Comparison of ENCODE assay signal across 8 cellular contexts in the genomic region with DNA sequence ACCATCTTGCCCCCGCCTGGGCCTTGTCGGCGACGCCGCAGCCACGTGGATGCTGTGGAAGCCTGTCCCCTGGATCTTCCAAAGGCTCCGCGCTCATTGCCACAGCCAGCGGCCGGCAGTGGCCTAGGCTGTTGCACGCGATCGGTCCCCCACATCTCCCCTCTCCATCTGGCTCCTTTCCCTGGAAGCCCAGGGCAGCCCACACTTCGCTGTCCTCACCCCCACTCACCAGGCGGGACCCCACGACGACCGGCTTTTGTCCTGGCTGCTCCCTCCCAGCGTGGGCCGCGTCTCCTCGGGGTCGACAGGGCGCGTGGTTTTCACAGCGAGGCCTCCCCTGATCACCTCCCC. TPM values are rescaled to one million over a fixed set of nuclear protein-coding genes. Genes with fewer than 3 reads are reported as not detected.
A peak's percentile ranks its signal among the peaks of the same experiment; 100 is the strongest.
DNase-seq lines count a peak whose midpoint lies in the region; ATAC-seq and TF ChIP-seq lines count a peak whose summit lies in the region.

No MANE protein-coding gene starts in this region.

- peaks cover 3% of the 10 kb centered on the region for H3K4me1 ChIP-seq in right cardiac atrium (ENCODE audit: control insufficient read depth, insufficient read depth, low read length)

- H3K27ac ChIP-seq in right cardiac atrium (ENCODE audit: low read length), result peak overlapping the region; percentile 67

- no peaks in the 10 kb centered on the region for H3K27me3 ChIP-seq in right cardiac atrium (ENCODE audit: control insufficient read depth, insufficient read depth)

- no peaks in the 10 kb centered on the region for H3K27me3 Mint-ChIP-seq in HFFc6 (ENCODE audit: insufficient read depth)
- no peaks in the 10 kb centered on the region for H3K27me3 Mint-ChIP-seq in activated T-helper 2 cell treated with anti-CD3 and anti-CD28 coated beads, Interferon-gamma antibody, Interleukin-2, Interleukin-4, amounts not matched to agents 10 μg/mL and 5 μg/mL and 100 μg/mL, durations not matched to agents 14 hours and 24 hours and 36 hours (ENCODE audit: low read depth)

- intact Hi-C loops in activated T-helper 2 cell treated with anti-CD3 and anti-CD28 coated beads, Interferon-gamma antibody, Interleukin-2, Interleukin-4, amounts not matched to agents 10 μg/mL and 5 μg/mL and 100 μg/mL, durations not matched to agents 14 hours and 24 hours and 36 hours (cut with micrococcal nuclease), result loop anchor here (5.0 to 10.0 kb wide), 3 partner anchors 38 to 1149 kb away; no protein-coding TSS in a partner anchor
- intact Hi-C loops in right cardiac atrium (cut with DNase I), result loop anchor here in 1 of 4 donors (10.0 kb wide), 1 partner anchor 71 kb away; a partner anchor contains a TSS

- peak overlapping the region; percentile 78 for H3K4me3 ChIP-seq in right cardiac atrium (ENCODE audit: low read length)

- no peaks in the 10 kb centered on the region for H3K9me3 Mint-ChIP-seq in HFFc6
- H3K9me3 Mint-ChIP-seq in activated T-helper 2 cell treated with anti-CD3 and anti-CD28 coated beads, Interferon-gamma antibody, Interleukin-2, Interleukin-4, amounts not matched to agents 10 μg/mL and 5 μg/mL and 100 μg/mL, durations not matched to agents 14 hours and 24 hours and 36 hours, result peaks cover 7% of the 10 kb centered on the region

- H3K36me3 Mint-ChIP-seq in HFFc6 (ENCODE audit: low read depth), result peaks cover 13% of the 10 kb centered on the region
- H3K36me3 Mint-ChIP-seq in activated T-helper 2 cell treated with anti-CD3 and anti-CD28 coated beads, Interferon-gamma antibody, Interleukin-2, Interleukin-4, amounts not matched to agents 10 μg/mL and 5 μg/mL and 100 μg/mL, durations not matched to agents 14 hours and 24 hours and 36 hours (ENCODE audit: low read depth), result peaks cover 41% of the 10 kb centered on the region

- ATAC-seq in right cardiac atrium, result peak; percentile 23 to 28
- no peak for ATAC-seq in stimulated activated naive CD8-positive, alpha-beta T cell treated with anti-CD3 and anti-CD28 coated beads, Interleukin-15, Interleukin-2, amounts not matched to agents 100 U/mL and 50 U/mL, for 24 hours
- no peak for ATAC-seq in HG03045 (IDR thresholded peaks at IDR 0.05; ENCODE audit: unreplicated experiment)

- H3K4me1 Mint-ChIP-seq in HFFc6 (ENCODE audit: low read depth), result peaks cover 50% of the 10 kb centered on the region
- peaks cover 55% of the 10 kb centered on the region for H3K4me1 Mint-ChIP-seq in activated T-helper 2 cell treated with anti-CD3 and anti-CD28 coated beads, Interferon-gamma antibody, Interleukin-2, Interleukin-4, amounts not matched to agents 10 μg/mL and 5 μg/mL and 100 μg/mL, durations not matched to agents 14 hours and 24 hours and 36 hours (ENCODE audit: low read depth)

- no peak for DNase-seq in HFFc6
- no peak for DNase-seq in activated T-helper 2 cell treated with anti-CD3 and anti-CD28 coated beads, Interferon-gamma antibody, Interleukin-2, Interleukin-4, amounts not matched to agents 10 μg/mL and 5 μg/mL and 100 μg/mL, durations not matched to agents 14 hours and 24 hours and 36 hours (ENCODE audit: low spot score)
- peak; percentile 39 to 64 (median 48) for DNase-seq in right cardiac atrium
- peak; percentile 17 for DNase-seq in stimulated activated naive CD8-positive, alpha-beta T cell treated with anti-CD3 and anti-CD28 coated beads, Interleukin-15, Interleukin-2, amounts not matched to agents 100 U/mL and 50 U/mL, for 24 hours
- DNase-seq in CD1c-positive myeloid dendritic cell (ENCODE audit: extremely low spot score), result no peak
- DNase-seq in NCI-H748 (lab: John Stamatoyannopoulos, UW; ENCODE audit: unreplicated experiment), result no peak
- no peak for DNase-seq in G401 (ENCODE audit: low spot score)

- TF ChIP-seq CTCF in HFFc6 (IDR thresholded peaks at IDR 0.05), result no peak

- peak overlapping the region; percentile 96 for H3K4me3 Mint-ChIP-seq in HFFc6
- H3K4me3 Mint-ChIP-seq in activated T-helper 2 cell treated with anti-CD3 and anti-CD28 coated beads, Interferon-gamma antibody, Interleukin-2, Interleukin-4, amounts not matched to agents 10 μg/mL and 5 μg/mL and 100 μg/mL, durations not matched to agents 14 hours and 24 hours and 36 hours (ENCODE audit: low read depth), result peak overlapping the region; percentile 81

- H3K27ac Mint-ChIP-seq in HFFc6, result peak overlapping the region; percentile 91
- H3K27ac Mint-ChIP-seq in activated T-helper 2 cell treated with anti-CD3 and anti-CD28 coated beads, Interferon-gamma antibody, Interleukin-2, Interleukin-4, amounts not matched to agents 10 μg/mL and 5 μg/mL and 100 μg/mL, durations not matched to agents 14 hours and 24 hours and 36 hours, result peak overlapping the region; percentile 93

- in situ Hi-C loops in G401 (cut with HindIII; ENCODE audit: low sequenced_read_pairs), result no loop called here

- 64% methylated on average over 26 of the region's 26 CpGs for WGBS in right cardiac atrium

- H3K9me3 ChIP-seq in right cardiac atrium (ENCODE audit: control insufficient read depth, low read length), result no peaks in the 10 kb centered on the region

RNA-seq across cellular contexts. Expression of a gene that starts 0.6 kb away (rescaled TPM):
- 10 to 100 TPM in 5 of 6 experiments, 1 to 10 TPM in 1; 9.0 to 19.4 (median 16.2) TPM for total RNA-seq in HFFc6 (2021; fragmentation: NEBNext Ultra II Directional; extraction: Animal tissue kit (Norgen Biotek cat#: 25700))
- 54.8 and 58.9 TPM in 2 replicates for total RNA-seq in activated T-helper 2 cell treated with anti-CD3 and anti-CD28 coated beads, Interferon-gamma antibody, Interleukin-2, Interleukin-4, amounts not matched to agents 10 μg/mL and 5 μg/mL and 100 μg/mL, durations not matched to agents 14 hours and 24 hours and 36 hours
- 1 to 10 TPM; 7.4 to 10.0 (median 9.4) TPM for total RNA-seq in right cardiac atrium
- 13.7 TPM for polyA plus RNA-seq in right cardiac atrium
- total RNA-seq in G401 (2014; rRNA removed; shearing (Covaris generic)), result 38.2 and 60.5 TPM in 2 replicates

RNA-seq across cellular contexts. Expression of a gene that starts 24.6 kb away (rescaled TPM):
- total RNA-seq in HFFc6 (2021; fragmentation: NEBNext Ultra II Directional; extraction: Animal tissue kit (Norgen Biotek cat#: 25700)), result 10 to 100 TPM; 12.0 to 26.8 (median 13.8) TPM
- 13.6 and 13.7 TPM in 2 replicates for total RNA-seq in activated T-helper 2 cell treated with anti-CD3 and anti-CD28 coated beads, Interferon-gamma antibody, Interleukin-2, Interleukin-4, amounts not matched to agents 10 μg/mL and 5 μg/mL and 100 μg/mL, durations not matched to agents 14 hours and 24 hours and 36 hours
- 1 to 10 TPM; 2.7 to 5.5 (median 4.8) TPM for total RNA-seq in right cardiac atrium
- 3.6 TPM for polyA plus RNA-seq in right cardiac atrium
- total RNA-seq in G401 (2014; rRNA removed; shearing (Covaris generic)), result 42.0 and 49.1 TPM in 2 replicates

RNA-seq across cellular contexts. Expression of a gene that starts 24.7 kb away (rescaled TPM):
- total RNA-seq in HFFc6 (2021; fragmentation: NEBNext Ultra II Directional; extraction: Animal tissue kit (Norgen Biotek cat#: 25700)), result 10 to 100 TPM; 16.6 to 24.0 (median 18.9) TPM
- total RNA-seq in activated T-helper 2 cell treated with anti-CD3 and anti-CD28 coated beads, Interferon-gamma antibody, Interleukin-2, Interleukin-4, amounts not matched to agents 10 μg/mL and 5 μg/mL and 100 μg/mL, durations not matched to agents 14 hours and 24 hours and 36 hours, result 33.3 and 33.8 TPM in 2 replicates
- total RNA-seq in right cardiac atrium, result 10 to 100 TPM; 25.5 to 43.2 (median 40.2) TPM
- polyA plus RNA-seq in right cardiac atrium, result 22.7 TPM
- 18.5 and 20.0 TPM in 2 replicates for total RNA-seq in G401 (2014; rRNA removed; shearing (Covaris generic))

Comparison
In these comparisons a context has a peak if more than half of its experiments do, and no peak if none do; other contexts are left out.
1. DNase-seq: peak in right cardiac atrium (3 of 3) and stimulated activated naive CD8-positive, alpha-beta T cell treated with anti-CD3 and anti-CD28 coated beads, Interleukin-15, Interleukin-2, amounts not matched to agents 100 U/mL and 50 U/mL, for 24 hours (single experiment); none in HFFc6 (single experiment), activated T-helper 2 cell treated with anti-CD3 and anti-CD28 coated beads, Interferon-gamma antibody, Interleukin-2, Interleukin-4, amounts not matched to agents 10 μg/mL and 5 μg/mL and 100 μg/mL, durations not matched to agents 14 hours and 24 hours and 36 hours (single experiment), CD1c-positive myeloid dendritic cell (single experiment), NCI-H748 (single experiment) and G401 (single experiment).
2. ATAC-seq: peak in right cardiac atrium (2 of 2); none in stimulated activated naive CD8-positive, alpha-beta T cell treated with anti-CD3 and anti-CD28 coated beads, Interleukin-15, Interleukin-2, amounts not matched to agents 100 U/mL and 50 U/mL, for 24 hours (single experiment) and HG03045 (single experiment).